ENCODE assay signal across 13 cellular contexts in the genomic region with DNA sequence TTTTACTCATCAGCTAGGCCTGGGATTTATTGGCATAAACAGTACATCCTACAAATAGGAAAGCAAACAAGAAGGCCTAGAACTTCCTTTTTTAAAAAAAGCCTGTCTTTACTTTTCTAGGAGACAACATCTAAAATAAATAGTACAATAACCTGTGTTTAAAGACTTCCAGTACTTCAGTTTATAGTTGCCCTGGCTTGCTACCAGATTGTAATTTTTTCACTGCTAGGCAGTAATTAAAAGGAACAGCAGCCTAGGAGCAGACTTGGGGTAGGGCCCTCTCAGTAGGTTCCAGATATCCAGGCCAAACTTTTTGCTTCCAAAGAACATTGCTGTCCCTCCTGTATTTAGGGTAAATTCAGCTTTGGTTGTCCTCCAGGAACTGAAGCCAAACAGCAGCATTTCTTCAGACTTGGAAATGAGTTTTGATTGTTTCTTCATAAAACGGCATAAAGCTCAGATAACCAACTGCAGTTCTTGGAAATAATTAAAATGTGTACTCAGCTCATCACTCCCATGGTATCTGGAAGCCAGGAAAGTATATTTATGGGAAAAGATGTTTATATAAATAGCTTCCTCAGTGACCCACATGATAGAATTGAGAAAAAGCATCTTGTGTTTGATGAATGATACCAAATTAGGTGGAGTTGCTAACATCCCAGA.
DNase-seq lines count a peak whose midpoint lies in the region; TF ChIP-seq lines count a peak whose summit lies in the region.
"Had no signal": no experiment of that assay in that cellular context is flagged by ENCODE, and none has a peak within 500 bp of the region (broad histone marks: within the 10 kb centered on the region; RNA-seq: fewer than 3 reads in every experiment).

No MANE protein-coding gene starts in this region.

- in situ Hi-C loops in T47D (cut with HindIII; ENCODE audit: low pct_unique_long_range_greater_than_20kb, low sequenced_read_pairs) = no loop called here

- CTCF ChIA-PET in MCF 10A (lab: Yijun Ruan, JAX) = interaction anchor here (1.6 to 3.2 kb wide), 2 partner anchors 9 to 25 kb away, joined by 4 to 11 read pairs; no protein-coding TSS in a partner anchor

- no peaks in the 10 kb centered on the region for H3K36me3 Mint-ChIP-seq in MCF 10A (ENCODE audit: insufficient read depth, unreplicated experiment)
- H3K36me3 Mint-ChIP-seq: activated naive CD4-positive, alpha-beta T cell treated with anti-CD3 and anti-CD28 coated beads, Interleukin-2, amount 50 U/mL, for 24 hours had no signal

- 100% methylated on average over 1 of the region's 1 CpG for WGBS in mesodermal cell (ENCODE audit: insufficient coverage in 2 of 2), 2 experiments

- H3K27ac Mint-ChIP-seq in MCF 10A (ENCODE audit: low read depth, unreplicated experiment) = no peak overlapping the region
- H3K27ac Mint-ChIP-seq: activated CD4-positive, alpha-beta T cell treated with anti-CD3 and anti-CD28 coated beads for 36 hours; activated naive CD4-positive, alpha-beta T cell treated with anti-CD3 and anti-CD28 coated beads, Interleukin-2, amount 50 U/mL, for 24 hours; B cell had no signal

- no peak overlapping the region for H3K4me3 ChIP-seq in coronary artery
- H3K4me3 ChIP-seq in mesodermal cell (ENCODE audit: extremely low read depth, insufficient read depth, low read length, poor library complexity, severe bottlenecking) = no peak overlapping the region
- H3K4me3 ChIP-seq in vagina = no peak overlapping the region
- H3K4me3 ChIP-seq: lung had no signal

- no peak overlapping the region for H3K4me3 Mint-ChIP-seq in MCF 10A (ENCODE audit: unreplicated experiment)
- H3K4me3 Mint-ChIP-seq: activated CD4-positive, alpha-beta T cell treated with anti-CD3 and anti-CD28 coated beads for 36 hours; activated naive CD4-positive, alpha-beta T cell treated with anti-CD3 and anti-CD28 coated beads, Interleukin-2, amount 50 U/mL, for 24 hours; B cell had no signal

- H3K4me1 Mint-ChIP-seq in MCF 10A (ENCODE audit: insufficient read depth, unreplicated experiment) = peaks cover 6% of the 10 kb centered on the region
- H3K4me1 Mint-ChIP-seq: activated CD4-positive, alpha-beta T cell treated with anti-CD3 and anti-CD28 coated beads for 36 hours; activated naive CD4-positive, alpha-beta T cell treated with anti-CD3 and anti-CD28 coated beads, Interleukin-2, amount 50 U/mL, for 24 hours; B cell had no signal

- H3K27ac ChIP-seq in coronary artery = peak overlapping the region; percentile 45 to 50
- H3K27ac ChIP-seq in mesodermal cell (ENCODE audit: low read depth, low read length, severe bottlenecking) = peak overlapping the region; percentile 74
- peak overlapping the region; percentile 15 for H3K27ac ChIP-seq in vagina

- TF ChIP-seq CTCF in MCF 10A (IDR thresholded peaks at IDR 0.05; ENCODE audit: unreplicated experiment) (no peak), coronary artery (IDR thresholded peaks at IDR 0.05) (no peak), vagina (IDR thresholded peaks at IDR 0.05) (no peak)

- peak; percentile 73 to 84 for DNase-seq in T47D (ENCODE audit: low read depth in 1 of 2, low spot score in 1 of 2)
- no peak for DNase-seq in MCF 10A (ENCODE audit: unreplicated experiment)
- DNase-seq in coronary artery (ENCODE audit: low spot score) = no peak
- no peak for DNase-seq in vagina (ENCODE audit: extremely low spot score in 2 of 2)
- DNase-seq in RKO (ENCODE audit: low spot score) = no peak
- no peak for DNase-seq in NCI-H2081 treated with DMSO at 0.1 percent for 48 hours (lab: John Stamatoyannopoulos, UW)
- DNase-seq in superior temporal gyrus (ENCODE audit: extremely low spot score) = no peak
- DNase-seq: activated CD4-positive, alpha-beta T cell treated with anti-CD3 and anti-CD28 coated beads for 36 hours; MV-4-11 had no signal

- H3K36me3 ChIP-seq in mesodermal cell (ENCODE audit: control insufficient read depth, insufficient read depth, low read length) (no peaks in the 10 kb centered on the region), vagina (no peaks in the 10 kb centered on the region)

- H3K4me1 ChIP-seq in mesodermal cell (ENCODE audit: control insufficient read depth, insufficient read depth, low read length, poor library complexity, severe bottlenecking) (peaks cover 21% of the 10 kb centered on the region), vagina (peaks cover 22% of the 10 kb centered on the region)

- intact Hi-C loops in MCF 10A (cut with micrococcal nuclease) = no loop called here
- intact Hi-C loops in vagina (cut with DNase I) = no loop called here

- no peaks in the 10 kb centered on the region for H3K27me3 Mint-ChIP-seq in MCF 10A (ENCODE audit: insufficient read depth, unreplicated experiment)

- no peaks in the 10 kb centered on the region for H3K9me3 ChIP-seq in mesodermal cell (ENCODE audit: control insufficient read depth, low read length)
- H3K9me3 ChIP-seq in vagina = no peaks in the 10 kb centered on the region

- no peak for TF ChIP-seq POLR2A in vagina (IDR thresholded peaks at IDR 0.05)

- H3K27me3 ChIP-seq in vagina = no peaks in the 10 kb centered on the region

- POLR2A ChIA-PET in MCF 10A (lab: Yijun Ruan, JAX) = interaction anchor here (0.6 to 1.5 kb wide), 4 partner anchors 10 to 488 kb away, joined by 3 read pairs; no protein-coding TSS in a partner anchor

- BruUV-seq in MCF 10A (replicated peaks; lab: Mats Ljungman, UMichigan) = no TSS peak

- H3K9me3 Mint-ChIP-seq in MCF 10A (ENCODE audit: unreplicated experiment) = no peaks in the 10 kb centered on the region
- H3K9me3 Mint-ChIP-seq: activated naive CD4-positive, alpha-beta T cell treated with anti-CD3 and anti-CD28 coated beads, Interleukin-2, amount 50 U/mL, for 24 hours had no signal

Comparison
In these comparisons a context has a peak if more than half of its experiments do, and no peak if none do; other contexts are left out.
1. DNase-seq: peak in T47D (2 of 2); none in MCF 10A (single experiment), coronary artery (single experiment), vagina (0 of 2), RKO (single experiment), NCI-H2081 treated with DMSO at 0.1 percent for 48 hours (single experiment) and superior temporal gyrus (single experiment).
2. H3K27ac ChIP-seq: peak in every context shown above with its lines; median percentile 74 in mesodermal cell; 48 in coronary artery; 15 in vagina.